ENCODE assay signal across 9 cellular contexts in genomic region chr6:85580878-85581267, GRCh38. TPM values are rescaled to one million over a fixed set of nuclear protein-coding genes. Genes with fewer than 3 reads are reported as not detected.
DNase-seq lines count a peak whose midpoint lies in the region; ATAC-seq, FAIRE-seq and TF ChIP-seq lines count a peak whose summit lies in the region.
"Had no signal": no experiment of that assay in that cellular context is flagged by ENCODE, and none has a peak within 500 bp of the region (broad histone marks: within the 10 kb centered on the region; RNA-seq: fewer than 3 reads in every experiment).

No MANE protein-coding gene starts in this region.

- H3K27me3 Mint-ChIP-seq in activated CD4-positive, alpha-beta memory T cell treated with anti-CD3 and anti-CD28 coated beads for 36 hours = no peaks in the 10 kb centered on the region
- no peaks in the 10 kb centered on the region for H3K27me3 Mint-ChIP-seq in activated CD4-positive, alpha-beta memory T cell treated with anti-CD3 and anti-CD28 coated beads, Interleukin-2, amount 10 ng/mL, durations not matched to agents 7 days and 5 days
- H3K27me3 Mint-ChIP-seq: T-cell had no signal

- H3K4me3 Mint-ChIP-seq in activated CD4-positive, alpha-beta memory T cell treated with anti-CD3 and anti-CD28 coated beads for 36 hours = no peak overlapping the region
- H3K4me3 Mint-ChIP-seq in activated CD4-positive, alpha-beta memory T cell treated with anti-CD3 and anti-CD28 coated beads, Interleukin-2, amount 10 ng/mL, durations not matched to agents 7 days and 5 days = no peak overlapping the region
- H3K4me3 Mint-ChIP-seq: T-cell had no signal

- H3K4me2 ChIP-seq in GM12878 (ENCODE audit: control insufficient read depth, insufficient read depth) = no peak overlapping the region

- no TSS peak for BruUV-seq in GM12878 (replicated peaks; lab: Mats Ljungman, UMichigan)

- WGBS in GM12878 (ENCODE audit: insufficient coverage, insufficient replicate concordance, low lambda C conversion rate, missing lambda C conversion rate) = 5% methylated on average over 1 of the region's 1 CpG

- peak; percentile 78 for ATAC-seq in HG03045 (IDR thresholded peaks at IDR 0.05; ENCODE audit: unreplicated experiment)
- peak; percentile 86 for ATAC-seq in GM12878
- ATAC-seq: T-cell had no signal

- H3K27me3 ChIP-seq in GM12878 (replicated peaks in 1 of 2; ENCODE audit: control insufficient read depth in 2 of 2, insufficient read depth in 2 of 2, low read length in 1 of 2) (no peaks in the 10 kb centered on the region), tibial artery (no peaks in the 10 kb centered on the region)

- CTCF ChIA-PET in activated CD4-positive, alpha-beta memory T cell treated with anti-CD3 and anti-CD28 coated beads for 36 hours (lab: Charles Lee) = no interaction called here
- CTCF ChIA-PET in activated CD4-positive, alpha-beta memory T cell treated with anti-CD3 and anti-CD28 coated beads, Interleukin-2, amount 10 ng/mL, durations not matched to agents 7 days and 5 days (lab: Charles Lee) = no interaction called here
- CTCF ChIA-PET in GM12878 (lab: Yijun Ruan, JAX) = no interaction called here

- no peaks in the 10 kb centered on the region for H4K20me1 ChIP-seq in GM12878 (ENCODE audit: control insufficient read depth, insufficient read depth)

- SMC1A ChIA-PET in GM12878 (lab: Charles Lee; ENCODE audit: uncharacterized antibody, unreplicated experiment) = interaction anchor here (2.1 kb wide), 1 partner anchor 10 kb away, joined by 5 read pairs; no protein-coding TSS in a partner anchor

- RAD21 ChIA-PET in GM12878 (lab: Charles Lee; ENCODE audit: unreplicated experiment) = no interaction called here

- TF ChIP-seq EP300 in GM12878 (IDR thresholded peaks at IDR 0.05; ENCODE audit: borderline replicate concordance in 1 of 2, control insufficient read depth in 1 of 2, low read depth in 2 of 2, low read length in 2 of 2) = no peak

- H3K79me2 ChIP-seq in GM12878 (ENCODE audit: control insufficient read depth, insufficient read depth, low read length) = peaks cover 13% of the 10 kb centered on the region

- DNase-seq in activated CD4-positive, alpha-beta memory T cell treated with anti-CD3 and anti-CD28 coated beads for 36 hours = peak; percentile 24
- DNase-seq in activated CD4-positive, alpha-beta memory T cell treated with anti-CD3 and anti-CD28 coated beads, Interleukin-2, amount 10 ng/mL, durations not matched to agents 7 days and 5 days = no peak
- DNase-seq in GM12878 (ENCODE audit: low read depth, low spot score) (no peak), renal cortical epithelial cell (ENCODE audit: low read depth) (peak; percentile 67), tibial artery (no peak), SK-N-DZ (ENCODE audit: low spot score) (no peak), posterior vena cava (ENCODE audit: low spot score) (no peak)
- DNase-seq: T-cell had no signal

- in situ Hi-C loops in GM12878 (cut with MboI) = no loop called here

- TF ChIP-seq CTCF in GM12878 (IDR thresholded peaks at IDR 0.05 in 2 of 3, conservative IDR thresholded peaks at IDR 0.05 in 1 of 3; ENCODE audit: control insufficient read depth in 2 of 3, extremely low read depth in 1 of 3, insufficient read depth in 1 of 3, low read depth in 3 of 3, low read length in 3 of 3) (no peak), tibial artery (IDR thresholded peaks at IDR 0.05) (no peak)

- no peak overlapping the region for H2AFZ ChIP-seq in GM12878 (ENCODE audit: control insufficient read depth, low read depth, low read length)

- no peak overlapping the region for H3K4me3 ChIP-seq in GM12878
- H3K4me3 ChIP-seq in tibial artery = no peak overlapping the region

- H3K36me3 Mint-ChIP-seq in activated CD4-positive, alpha-beta memory T cell treated with anti-CD3 and anti-CD28 coated beads for 36 hours = peaks cover 43% of the 10 kb centered on the region
- peaks cover 47% of the 10 kb centered on the region for H3K36me3 Mint-ChIP-seq in activated CD4-positive, alpha-beta memory T cell treated with anti-CD3 and anti-CD28 coated beads, Interleukin-2, amount 10 ng/mL, durations not matched to agents 7 days and 5 days (ENCODE audit: low read depth)

- TF ChIP-seq RAD21 in GM12878 (IDR thresholded peaks at IDR 0.05; ENCODE audit: insufficient read depth, low read depth, low read length) = no peak

- no peaks in the 10 kb centered on the region for H3K4me1 ChIP-seq in GM12878 (ENCODE audit: control insufficient read depth, insufficient read depth, low read length)
- H3K4me1 ChIP-seq in tibial artery = peaks cover 0 to 14% (median 6%) of the 10 kb centered on the region in 4 donors

- FAIRE-seq in GM12878 (lab: Jason Lieb, UNC) = no peak

- H3K9ac ChIP-seq in GM12878 (ENCODE audit: control insufficient read depth, insufficient read depth, low read length) = no peak overlapping the region

- peaks cover 41% of the 10 kb centered on the region for H3K9me3 Mint-ChIP-seq in activated CD4-positive, alpha-beta memory T cell treated with anti-CD3 and anti-CD28 coated beads for 36 hours
- H3K9me3 Mint-ChIP-seq in activated CD4-positive, alpha-beta memory T cell treated with anti-CD3 and anti-CD28 coated beads, Interleukin-2, amount 10 ng/mL, durations not matched to agents 7 days and 5 days = peaks cover 31% of the 10 kb centered on the region

- POLR2A ChIA-PET in activated CD4-positive, alpha-beta memory T cell treated with anti-CD3 and anti-CD28 coated beads for 36 hours (lab: Charles Lee) = no interaction called here
- POLR2A ChIA-PET in activated CD4-positive, alpha-beta memory T cell treated with anti-CD3 and anti-CD28 coated beads, Interleukin-2, amount 10 ng/mL, durations not matched to agents 7 days and 5 days (lab: Charles Lee) = no interaction called here
- POLR2A ChIA-PET in GM12878 (lab: Charles Lee) = no interaction called here

- intact Hi-C loops in activated CD4-positive, alpha-beta memory T cell treated with anti-CD3 and anti-CD28 coated beads for 36 hours (cut with micrococcal nuclease) = no loop called here
- intact Hi-C loops in GM12878 (cut with micrococcal nuclease; ENCODE audit: unreplicated experiment) (no loop called here), tibial artery (cut with DNase I; ENCODE audit: low total_unique reads) (no loop called here), posterior vena cava (cut with DNase I) (no loop called here)

- peaks cover 5% of the 10 kb centered on the region; the same call in 2 of the 3 replicates for H3K9me3 ChIP-seq in GM12878 (replicated peaks; ENCODE audit: control insufficient read depth, insufficient read depth, low read length)
- H3K9me3 ChIP-seq in tibial artery = peaks cover 0 to 8% (median 2%) of the 10 kb centered on the region in 3 donors

- no peak overlapping the region for H3K27ac Mint-ChIP-seq in activated CD4-positive, alpha-beta memory T cell treated with anti-CD3 and anti-CD28 coated beads for 36 hours
- H3K27ac Mint-ChIP-seq in activated CD4-positive, alpha-beta memory T cell treated with anti-CD3 and anti-CD28 coated beads, Interleukin-2, amount 10 ng/mL, durations not matched to agents 7 days and 5 days = no peak overlapping the region
- H3K27ac Mint-ChIP-seq: T-cell had no signal

- TF ChIP-seq POLR2A in GM12878 (IDR thresholded peaks at IDR 0.05; ENCODE audit: low read depth, low read length) = no peak

- peaks cover 0 to 6% of the 10 kb centered on the region in 2 experiments; a peak in 3 of 4 replicates for H3K36me3 ChIP-seq in GM12878 (ENCODE audit: control insufficient read depth in 2 of 2, insufficient read depth in 2 of 2, low read length in 1 of 2)
- peaks cover 0 to 6% (median 0%) of the 10 kb centered on the region in 3 donors for H3K36me3 ChIP-seq in tibial artery

- no peak overlapping the region for H3K27ac ChIP-seq in GM12878 (ENCODE audit: control insufficient read depth, insufficient read depth)
- no peak overlapping the region for H3K27ac ChIP-seq in tibial artery

- peaks cover 33% of the 10 kb centered on the region for H3K4me1 Mint-ChIP-seq in activated CD4-positive, alpha-beta memory T cell treated with anti-CD3 and anti-CD28 coated beads for 36 hours (ENCODE audit: low read depth)
- H3K4me1 Mint-ChIP-seq in activated CD4-positive, alpha-beta memory T cell treated with anti-CD3 and anti-CD28 coated beads, Interleukin-2, amount 10 ng/mL, durations not matched to agents 7 days and 5 days = peaks cover 7% of the 10 kb centered on the region

RNA-seq across cellular contexts. Expression of gene SNX14, which starts 12.8 kb away (rescaled TPM):
- 10 to 100 TPM; 50.9 to 59.6 TPM for total RNA-seq in activated CD4-positive, alpha-beta memory T cell treated with anti-CD3 and anti-CD28 coated beads for 36 hours
- total RNA-seq in activated CD4-positive, alpha-beta memory T cell treated with anti-CD3 and anti-CD28 coated beads, Interleukin-2, amount 10 ng/mL, durations not matched to agents 7 days and 5 days = 10 to 100 TPM; 48.2 to 50.9 TPM
- 356 and 399 TPM in 2 replicates for total RNA-seq in GM12878 (2013; cell fraction: nucleolus; rRNA removed)
- 61.7 and 75.3 TPM in 2 replicates for total RNA-seq in GM12878 (2014; rRNA removed)
- total RNA-seq in GM12878 (2014; rRNA removed; fragmentation: Illumina TruSeq; extraction: Trizol) = 94.3 and 103 TPM in 2 replicates
- total RNA-seq in GM12878 (2021) = 46.3 and 47.8 TPM in 2 replicates
- polyA plus RNA-seq in GM12878 (2011; ENCODE audit: low read depth) = 22.4 TPM
- polyA plus RNA-seq in GM12878 (2011; rRNA removed) = 122 and 221 TPM in 2 replicates
- 34.7 and 39.7 TPM in 2 replicates for polyA plus RNA-seq in GM12878 (2011; cell fraction: cytosol; rRNA removed)
- polyA plus RNA-seq in GM12878 (2011; cell fraction: nucleus; rRNA removed) = 94.5 and 123 TPM in 2 replicates
- polyA plus RNA-seq in GM12878 (2012) = 46.4 and 50.7 TPM in 2 replicates
- polyA plus RNA-seq in GM12878 (2014; fragmentation: Illumina TruSeq; extraction: Trizol) = 51.0 and 79.8 TPM in 2 replicates
- polyA plus RNA-seq in GM12878 (2014; fragmentation: Nextera tagmentation; extraction: Ambion mirVana) = 10 to 100 TPM; 34.2 to 50.9 TPM
- polyA plus RNA-seq in GM12878 (2014; rRNA removed) = 38.9 and 42.8 TPM in 2 replicates
- polyA plus RNA-seq in GM12878 (2016; fragmentation: Nextera tagmentation; extraction: Ambion mirVana) = 10 to 100 TPM; 46.4 to 51.4 TPM
- 66.9 and 70.2 TPM in 2 replicates for polyA minus RNA-seq in GM12878 (2011; rRNA and poly(A)+ RNA removed)
- polyA minus RNA-seq in GM12878 (2011; cell fraction: cytosol; rRNA and poly(A)+ RNA removed) = 19.6 and 22.0 TPM in 2 replicates
- polyA minus RNA-seq in GM12878 (2011; cell fraction: nucleus; rRNA and poly(A)+ RNA removed) = 68.9 and 109 TPM in 2 replicates
- 179 and 213 TPM in 2 replicates for total RNA-seq in renal cortical epithelial cell
- 54.9 and 105 TPM in 2 replicates for polyA plus RNA-seq in SK-N-DZ (2014; cell fraction: cytosol; rRNA removed)
- polyA plus RNA-seq in SK-N-DZ (2014; cell fraction: nucleus; rRNA removed) = 120 TPM in 2 replicates
- total RNA-seq in posterior vena cava = 10 to 100 TPM; 74.2 to 77.0 TPM

Comparison
In these comparisons a context has a peak if more than half of its experiments do, and no peak if none do; other contexts are left out.
1. DNase-seq: peak in activated CD4-positive, alpha-beta memory T cell treated with anti-CD3 and anti-CD28 coated beads for 36 hours (single experiment) and renal cortical epithelial cell (single experiment); none in activated CD4-positive, alpha-beta memory T cell treated with anti-CD3 and anti-CD28 coated beads, Interleukin-2, amount 10 ng/mL, durations not matched to agents 7 days and 5 days (single experiment), GM12878 (single experiment), tibial artery (0 of 2), SK-N-DZ (single experiment) and posterior vena cava (single experiment).